In the genomic region with DNA sequence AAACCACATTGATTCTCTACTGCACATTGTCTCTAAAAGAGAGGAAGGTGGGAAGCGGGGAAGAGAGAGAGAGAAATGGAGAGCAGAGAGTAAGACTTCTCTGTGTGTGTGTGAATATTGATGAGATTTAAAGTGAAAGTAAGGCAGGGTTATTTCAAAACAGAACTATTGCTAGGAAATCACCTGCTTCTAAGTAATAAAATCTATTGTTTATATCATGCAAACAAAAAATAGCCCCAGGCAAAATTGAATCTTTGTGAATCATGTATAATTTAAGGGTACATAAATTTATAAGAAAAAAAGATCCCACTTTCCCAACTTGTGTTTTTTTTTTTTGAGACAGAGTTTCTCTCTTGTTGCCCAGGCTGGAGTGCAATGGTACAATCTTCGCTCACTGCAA, we compare ENCODE assay signal across 26 cellular contexts. TPM values are rescaled to one million over a fixed set of nuclear protein-coding genes. Genes with fewer than 3 reads are reported as not detected.
"Had no signal": no experiment of that assay in that cellular context is flagged by ENCODE, and none has a peak within 500 bp of the region (broad histone marks: within the 10 kb centered on the region; RNA-seq: fewer than 3 reads in every experiment).

No MANE protein-coding gene starts in this region.

- DNase-seq: activated B cell treated with CpG ODN at 0.5 μM for 24 hours; activated CD4-positive, alpha-beta T cell treated with anti-CD3 and anti-CD28 coated beads for 48 hours; activated CD8-positive, alpha-beta T cell treated with anti-CD3 and anti-CD28 coated beads, Interleukin-2, amount 10 ng/mL, durations not matched to agents 7 days and 5 days; activated naive CD4-positive, alpha-beta T cell; colonic mucosa; dorsolateral prefrontal cortex; effector memory CD8-positive, alpha-beta T cell; heart left ventricle; left ventricle myocardium superior; naive thymus-derived CD8-positive, alpha-beta T cell; ovary; psoas muscle; right cardiac atrium; stimulated activated CD4-positive, alpha-beta T cell treated with anti-CD3 and anti-CD28 coated beads, Interleukin-12 subunit alpha, Interleukin-12 subunit beta, amount 100 ng/mL, for 4 hours; stimulated activated CD4-positive, alpha-beta T cell treated with anti-CD3 and anti-CD28 coated beads, Interleukin-4, amount 100 ng/mL, for 4 hours; stomach; T-helper 17 cell had no signal

- H3K4me3 ChIP-seq: breast epithelium, colonic mucosa, dorsolateral prefrontal cortex, esophagus muscularis mucosa, gastroesophageal sphincter, heart left ventricle, ovary, psoas muscle, stomach, suprapubic skin, tibial nerve had no signal

- H3K27ac Mint-ChIP-seq: activated B cell treated with CpG ODN at 0.5 μM for 24 hours; activated CD8-positive, alpha-beta T cell treated with anti-CD3 and anti-CD28 coated beads, Interleukin-2, amount 10 ng/mL, durations not matched to agents 7 days and 5 days; activated naive CD8-positive, alpha-beta T cell; activated T-helper 2 cell treated with anti-CD3 and anti-CD28 coated beads, Interferon-gamma antibody, Interleukin-2, Interleukin-4, amounts not matched to agents 10 μg/mL and 5 μg/mL and 100 μg/mL, durations not matched to agents 14 hours and 24 hours and 36 hours; T-helper 17 cell had no signal

- H3K27ac ChIP-seq: breast epithelium, colonic mucosa, dorsolateral prefrontal cortex, esophagus muscularis mucosa, gastroesophageal sphincter, heart left ventricle, ovary, psoas muscle, stomach, suprapubic skin, tibial nerve had no signal

- H3K4me1 ChIP-seq: breast epithelium, colonic mucosa, esophagus muscularis mucosa, gastroesophageal sphincter, heart left ventricle, psoas muscle, stomach, suprapubic skin, tibial nerve had no signal

- H3K4me3 Mint-ChIP-seq: activated B cell treated with CpG ODN at 0.5 μM for 24 hours; activated CD8-positive, alpha-beta T cell treated with anti-CD3 and anti-CD28 coated beads, Interleukin-2, amount 10 ng/mL, durations not matched to agents 7 days and 5 days; activated naive CD8-positive, alpha-beta T cell; central memory CD8-positive, alpha-beta T cell; effector memory CD8-positive, alpha-beta T cell; naive thymus-derived CD8-positive, alpha-beta T cell; T-helper 17 cell had no signal

- H3K27me3 Mint-ChIP-seq: activated B cell treated with CpG ODN at 0.5 μM for 24 hours; activated naive CD8-positive, alpha-beta T cell; central memory CD8-positive, alpha-beta T cell; effector memory CD8-positive, alpha-beta T cell; naive thymus-derived CD8-positive, alpha-beta T cell; T-helper 17 cell had no signal

- ATAC-seq: activated CD8-positive, alpha-beta T cell treated with anti-CD3 and anti-CD28 coated beads, Interleukin-2, amount 10 ng/mL, durations not matched to agents 7 days and 5 days; effector memory CD8-positive, alpha-beta T cell; gastroesophageal sphincter; heart left ventricle; left ventricle myocardium superior; naive thymus-derived CD8-positive, alpha-beta T cell; psoas muscle; right cardiac atrium; T-helper 17 cell had no signal

- H3K9me3 ChIP-seq: breast epithelium, colonic mucosa, esophagus muscularis mucosa, gastroesophageal sphincter, heart left ventricle, ovary, psoas muscle, stomach, suprapubic skin, tibial nerve had no signal

- H3K36me3 ChIP-seq: breast epithelium, colonic mucosa, esophagus muscularis mucosa, gastroesophageal sphincter, ovary, suprapubic skin, tibial nerve had no signal

- H3K4me1 Mint-ChIP-seq: activated B cell treated with CpG ODN at 0.5 μM for 24 hours; central memory CD8-positive, alpha-beta T cell had no signal

- H3K9me3 Mint-ChIP-seq: activated B cell treated with CpG ODN at 0.5 μM for 24 hours; central memory CD8-positive, alpha-beta T cell; effector memory CD8-positive, alpha-beta T cell had no signal

- H3K27me3 ChIP-seq: breast epithelium, colonic mucosa, dorsolateral prefrontal cortex, esophagus muscularis mucosa, gastroesophageal sphincter, heart left ventricle, ovary, stomach, suprapubic skin, tibial nerve had no signal

RNA-seq across cellular contexts. Expression of a gene that starts 1.2 kb away (rescaled TPM):
- total RNA-seq: activated B cell treated with CpG ODN at 0.5 μM for 24 hours; activated T-helper 2 cell treated with anti-CD3 and anti-CD28 coated beads, Interferon-gamma antibody, Interleukin-2, Interleukin-4, amounts not matched to agents 10 μg/mL and 5 μg/mL and 100 μg/mL, durations not matched to agents 14 hours and 24 hours and 36 hours; breast epithelium; colonic mucosa; esophagus muscularis mucosa; gastroesophageal sphincter; left ventricle myocardium superior; psoas muscle; skeletal muscle tissue; stomach; suprapubic skin; T-helper 17 cell; tibial nerve had no signal
